In genomic region chr5:149869266-149869875, GRCh38 we compare ENCODE assay signal across 19 cellular contexts.
"Had no signal": no experiment of that assay in that cellular context is flagged by ENCODE, and none has a peak within 500 bp of the region (broad histone marks: within the 10 kb centered on the region; RNA-seq: fewer than 3 reads in every experiment).

No MANE protein-coding gene starts in this region.

- DNase-seq: activated CD4-positive, alpha-beta memory T cell treated with anti-CD3 and anti-CD28 coated beads for 36 hours; activated naive CD4-positive, alpha-beta T cell; activated naive CD8-positive, alpha-beta T cell treated with anti-CD3 and anti-CD28 coated beads, Interleukin-2, amount 10 ng/mL, durations not matched to agents 7 days and 5 days; amygdala; body of pancreas; dorsolateral prefrontal cortex; foreskin keratinocyte; hippocampal formation; kidney; occipital lobe; posterior cingulate gyrus; sigmoid colon; spleen; stimulated activated CD4-positive, alpha-beta T cell treated with anti-CD3 and anti-CD28 coated beads, Interleukin-4, amount 100 ng/mL, for 4 hours; stimulated activated naive B cell treated with anti-CD40 and anti-IgM and Interleukin-4, amounts not matched to agents 10 μg/mL and 1 μg/mL and 100 μg/mL, for 72 hours had no signal

- H3K9me3 ChIP-seq: body of pancreas, sigmoid colon, spleen, thoracic aorta had no signal

- H3K27ac Mint-ChIP-seq: activated CD4-positive, alpha-beta memory T cell treated with anti-CD3 and anti-CD28 coated beads for 36 hours; activated naive CD8-positive, alpha-beta T cell treated with anti-CD3 and anti-CD28 coated beads, Interleukin-2, amount 10 ng/mL, durations not matched to agents 7 days and 5 days; memory B cell; nephron; stimulated activated naive B cell treated with anti-CD40 and anti-IgM and Interleukin-4, amounts not matched to agents 10 μg/mL and 1 μg/mL and 100 μg/mL, for 72 hours had no signal

- H3K4me1 ChIP-seq: body of pancreas, foreskin keratinocyte, spleen had no signal

- H3K4me3 ChIP-seq: body of pancreas, dorsolateral prefrontal cortex, sigmoid colon, spleen, thoracic aorta had no signal

- ATAC-seq: body of pancreas; foreskin keratinocyte; stimulated activated naive B cell treated with anti-CD40 and anti-IgM and Interleukin-4, amounts not matched to agents 10 μg/mL and 1 μg/mL and 100 μg/mL, for 72 hours had no signal

- H3K36me3 Mint-ChIP-seq: activated CD4-positive, alpha-beta memory T cell treated with anti-CD3 and anti-CD28 coated beads for 36 hours; activated naive CD8-positive, alpha-beta T cell treated with anti-CD3 and anti-CD28 coated beads, Interleukin-2, amount 10 ng/mL, durations not matched to agents 7 days and 5 days; memory B cell; stimulated activated naive B cell treated with anti-CD40 and anti-IgM and Interleukin-4, amounts not matched to agents 10 μg/mL and 1 μg/mL and 100 μg/mL, for 72 hours had no signal

- H3K9me3 Mint-ChIP-seq: activated CD4-positive, alpha-beta memory T cell treated with anti-CD3 and anti-CD28 coated beads for 36 hours; activated naive CD8-positive, alpha-beta T cell treated with anti-CD3 and anti-CD28 coated beads, Interleukin-2, amount 10 ng/mL, durations not matched to agents 7 days and 5 days; memory B cell; stimulated activated naive B cell treated with anti-CD40 and anti-IgM and Interleukin-4, amounts not matched to agents 10 μg/mL and 1 μg/mL and 100 μg/mL, for 72 hours had no signal

- H3K27ac ChIP-seq: body of pancreas, dorsolateral prefrontal cortex, foreskin keratinocyte, sigmoid colon, spleen, thoracic aorta, WERI-Rb-1 had no signal

- H3K27me3 Mint-ChIP-seq: activated CD4-positive, alpha-beta memory T cell treated with anti-CD3 and anti-CD28 coated beads for 36 hours; stimulated activated naive B cell treated with anti-CD40 and anti-IgM and Interleukin-4, amounts not matched to agents 10 μg/mL and 1 μg/mL and 100 μg/mL, for 72 hours had no signal

- H3K27me3 ChIP-seq: body of pancreas, dorsolateral prefrontal cortex, foreskin keratinocyte, sigmoid colon, spleen had no signal

- H3K4me3 Mint-ChIP-seq: activated CD4-positive, alpha-beta memory T cell treated with anti-CD3 and anti-CD28 coated beads for 36 hours; activated naive CD8-positive, alpha-beta T cell treated with anti-CD3 and anti-CD28 coated beads, Interleukin-2, amount 10 ng/mL, durations not matched to agents 7 days and 5 days; memory B cell; nephron; stimulated activated naive B cell treated with anti-CD40 and anti-IgM and Interleukin-4, amounts not matched to agents 10 μg/mL and 1 μg/mL and 100 μg/mL, for 72 hours had no signal

- H3K36me3 ChIP-seq: sigmoid colon, spleen, thoracic aorta, WERI-Rb-1 had no signal

- H3K4me1 Mint-ChIP-seq: activated naive CD8-positive, alpha-beta T cell treated with anti-CD3 and anti-CD28 coated beads, Interleukin-2, amount 10 ng/mL, durations not matched to agents 7 days and 5 days; memory B cell; nephron; stimulated activated naive B cell treated with anti-CD40 and anti-IgM and Interleukin-4, amounts not matched to agents 10 μg/mL and 1 μg/mL and 100 μg/mL, for 72 hours had no signal
